Comparison of ENCODE assay signal across 17 cellular contexts in genomic region chr6:56263586-56264295, GRCh38. TPM values are rescaled to one million over a fixed set of nuclear protein-coding genes. Genes with fewer than 3 reads are reported as not detected.
DNase-seq lines count a peak whose midpoint lies in the region; ATAC-seq, FAIRE-seq and TF ChIP-seq lines count a peak whose summit lies in the region.
"Had no signal": no experiment of that assay in that cellular context is flagged by ENCODE, and none has a peak within 500 bp of the region (broad histone marks: within the 10 kb centered on the region; RNA-seq: fewer than 3 reads in every experiment).

No MANE protein-coding gene starts in this region.

- H3K36me3 ChIP-seq in SK-N-MC (ENCODE audit: insufficient read depth, low read length) (peaks cover 8% of the 10 kb centered on the region; the same call in 1 of the 2 replicates), small intestine (ENCODE audit: control insufficient read depth in 2 of 2, insufficient read depth in 2 of 2, low read length in 2 of 2) (no peaks in the 10 kb centered on the region)
- H3K36me3 ChIP-seq: BLaER1 had no signal

- no peak overlapping the region for H3K9ac ChIP-seq in SK-N-MC (ENCODE audit: insufficient read length)
- H3K9ac ChIP-seq: BLaER1, GM23248 had no signal

- WGBS in small intestine, 3 donors: 61 to 71% (median 62%) methylated on average over 5 of the region's 5 CpGs

- peak overlapping the region; percentile 1; the same call in 1 of the 2 replicates for H3K4me3 ChIP-seq in SK-N-MC
- no peak overlapping the region for H3K4me3 ChIP-seq in small intestine (ENCODE audit: low read depth in 1 of 2, low read length in 2 of 2)
- H3K4me3 ChIP-seq: A549, BLaER1, GM23248 had no signal

- H3K4me1 ChIP-seq in small intestine (ENCODE audit: control insufficient read depth in 2 of 2, insufficient read depth in 1 of 2, low read depth in 1 of 2, low read length in 1 of 2): no peaks in the 10 kb centered on the region
- H3K4me1 ChIP-seq: BLaER1, Caco-2 had no signal

- H3K9me3 ChIP-seq in SK-N-MC (ENCODE audit: low read depth, low read length) (no peaks in the 10 kb centered on the region), small intestine (ENCODE audit: control insufficient read depth, low read depth) (no peaks in the 10 kb centered on the region)
- H3K9me3 ChIP-seq: BLaER1, Caco-2 had no signal

- FAIRE-seq in small intestine (lab: Jason Lieb, UNC): peak; percentile 15
- FAIRE-seq: A549, HepG2, HTR-8/SVneo had no signal

- TF ChIP-seq CTCF in GM10266 (IDR thresholded peaks at IDR 0.05; ENCODE audit: control insufficient read depth, insufficient read depth, low read depth, missing control alignments): no peak

- ATAC-seq in GM21576 (IDR thresholded peaks at IDR 0.05; ENCODE audit: unreplicated experiment): no peak
- ATAC-seq: A549, HepG2 had no signal

- DNase-seq in SK-N-MC (ENCODE audit: low read depth, low spot score) (no peak), dedifferentiated amniotic fluid mesenchymal stem cell (ENCODE audit: extremely low spot score) (peak; percentile 63), myocyte (ENCODE audit: low read depth) (peak; percentile 62), small intestine (no peak), DMS114 treated with DMSO at 0.1 percent for 48 hours (lab: John Stamatoyannopoulos, UW; ENCODE audit: unreplicated experiment) (no peak), GM10266 (ENCODE audit: extremely low spot score) (no peak)
- DNase-seq: AML-193; Caco-2; CD8-positive, alpha-beta memory T cell; DMS53; GF-D8; GM23248 had no signal

- H3K27me3 ChIP-seq in small intestine (ENCODE audit: control insufficient read depth in 2 of 2, insufficient read depth in 2 of 2, low read length in 2 of 2): no peaks in the 10 kb centered on the region
- H3K27me3 ChIP-seq: BLaER1 had no signal

- H3K27ac ChIP-seq in SK-N-MC (peak overlapping the region; percentile 90), small intestine (ENCODE audit: low read depth in 1 of 2, low read length in 1 of 2) (no peak overlapping the region)
- H3K27ac ChIP-seq: A549, BLaER1, GM23248 had no signal

RNA-seq across cellular contexts. Expression of gene COL21A1, which starts 16.4 kb away (rescaled TPM):
- total RNA-seq in myocyte: 3.3 and 35.3 TPM in 2 replicates
- 2.8 TPM for polyA plus RNA-seq in myocyte (2012)
- under 1 TPM in 1 of 3 donors, not detected in 2; 0.84 TPM for polyA plus RNA-seq in small intestine
- total RNA-seq: CD8-positive, alpha-beta memory T cell; HepG2 had no signal
- polyA plus RNA-seq: CD8-positive, alpha-beta memory T cell; GM23248 had no signal

Comparison
In these comparisons a context has a peak if more than half of its experiments do, and no peak if none do; other contexts are left out.
1. DNase-seq: peak in dedifferentiated amniotic fluid mesenchymal stem cell (single experiment) and myocyte (single experiment); none in SK-N-MC (single experiment), small intestine (single experiment), DMS114 treated with DMSO at 0.1 percent for 48 hours (single experiment) and GM10266 (single experiment).